Comparison of ENCODE assay signal across 1 cellular context in genomic region chr7:150969483-150969874, GRCh38.
TF ChIP-seq lines count a peak whose summit lies in the region.

No MANE protein-coding gene starts in this region.

TF ChIP-seq in GM23338, 12 proteins besides CTCF, POLR2A, EP300 and RAD21 (continued from another document):
- no peak for TF ChIP-seq REST (IDR thresholded peaks at IDR 0.05; ENCODE audit: unreplicated experiment)
- TF ChIP-seq ZNF331 (CRISPR knock-in tag; IDR thresholded peaks at IDR 0.05; ENCODE audit: low read depth) = no peak
- no peak for TF ChIP-seq POLR2AphosphoS5 (IDR thresholded peaks at IDR 0.05; ENCODE audit: low read depth)
- TF ChIP-seq ETS1 (IDR thresholded peaks at IDR 0.05) = no peak
- no peak for TF ChIP-seq EZH2 (IDR thresholded peaks at IDR 0.05; ENCODE audit: low read depth, unreplicated experiment)
- no peak for TF ChIP-seq ZNF462 (CRISPR knock-in tag; IDR thresholded peaks at IDR 0.05)
- TF ChIP-seq ZNF114 (CRISPR knock-in tag; IDR thresholded peaks at IDR 0.05) = no peak
- TF ChIP-seq EZH2phosphoT487 (IDR thresholded peaks at IDR 0.05; ENCODE audit: unreplicated experiment) = no peak
- no peak for TF ChIP-seq NANOG (IDR thresholded peaks at IDR 0.05; ENCODE audit: borderline replicate concordance)
- no peak for TF ChIP-seq JUNB (IDR thresholded peaks at IDR 0.05; ENCODE audit: unreplicated experiment)
